ENCODE assay signal across 9 cellular contexts in the genomic region with DNA sequence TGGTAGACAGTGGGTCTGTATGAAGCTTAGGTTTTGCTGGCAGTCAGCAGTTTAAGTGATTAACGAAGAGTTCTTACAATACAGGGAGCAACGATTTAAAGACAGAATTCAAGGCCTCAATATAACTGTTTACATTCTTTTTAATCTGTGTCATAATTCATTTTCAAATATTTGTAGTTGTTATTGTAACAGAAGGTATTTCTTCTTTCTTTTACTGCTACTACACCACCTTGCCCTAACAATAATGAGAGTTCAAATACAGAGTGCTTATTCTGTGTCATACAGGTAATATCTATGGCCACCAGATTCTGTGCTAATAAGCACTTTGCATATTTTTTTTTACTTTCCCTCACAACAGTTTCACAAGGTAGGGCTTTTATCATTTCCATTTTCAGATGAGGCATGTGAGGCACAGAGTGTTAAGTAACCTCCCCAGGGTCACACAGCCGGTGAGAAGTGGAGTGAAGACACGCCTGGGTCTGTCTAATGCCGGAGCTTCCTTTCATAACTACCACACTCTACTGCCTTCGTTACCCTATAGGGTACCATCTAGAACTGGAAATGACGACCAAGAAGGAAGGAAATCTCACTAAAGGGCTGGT.
DNase-seq lines count a peak whose midpoint lies in the region; ATAC-seq and TF ChIP-seq lines count a peak whose summit lies in the region.
"Had no signal": no experiment of that assay in that cellular context is flagged by ENCODE, and none has a peak within 500 bp of the region (broad histone marks: within the 10 kb centered on the region; RNA-seq: fewer than 3 reads in every experiment).

No MANE protein-coding gene starts in this region.

- H3K27ac ChIP-seq in left lung: peak overlapping the region; percentile 48 to 67

- no peaks in the 10 kb centered on the region for H3K27me3 Mint-ChIP-seq in activated CD4-positive, alpha-beta T cell treated with anti-CD3 and anti-CD28 coated beads, Interleukin-2, amount 10 ng/mL, durations not matched to agents 7 days and 5 days

- ATAC-seq in GM21390 (IDR thresholded peaks at IDR 0.05; ENCODE audit: unreplicated experiment) (peak; percentile 81), HG03354 (IDR thresholded peaks at IDR 0.05; ENCODE audit: poor library complexity, severe bottlenecking, unreplicated experiment) (peak; percentile 62), left lung (no peak), esophagus mucosa (no peak)

- no peak overlapping the region for H3K27ac Mint-ChIP-seq in activated CD4-positive, alpha-beta T cell treated with anti-CD3 and anti-CD28 coated beads, Interleukin-2, amount 10 ng/mL, durations not matched to agents 7 days and 5 days

- POLR2A ChIA-PET in activated CD4-positive, alpha-beta T cell treated with anti-CD3 and anti-CD28 coated beads, Interleukin-2, amount 10 ng/mL, durations not matched to agents 7 days and 5 days (lab: Charles Lee): no interaction called here

- DNase-seq in EH (ENCODE audit: low read depth) (peak; percentile 40), left lung (no peak), SHP77 (lab: John Stamatoyannopoulos, UW) (no peak)
- no peak for DNase-seq in stimulated activated CD4-positive, alpha-beta T cell treated with anti-CD3 and anti-CD28 coated beads, Interleukin-2, amount 100 ng/mL, for 24 hours
- no peak for DNase-seq in activated CD4-positive, alpha-beta T cell treated with anti-CD3 and anti-CD28 coated beads, Interleukin-2, amount 10 ng/mL, durations not matched to agents 7 days and 5 days
- DNase-seq: retina had no signal

- H3K9me3 Mint-ChIP-seq in activated CD4-positive, alpha-beta T cell treated with anti-CD3 and anti-CD28 coated beads, Interleukin-2, amount 10 ng/mL, durations not matched to agents 7 days and 5 days: no peaks in the 10 kb centered on the region

- H3K36me3 Mint-ChIP-seq in activated CD4-positive, alpha-beta T cell treated with anti-CD3 and anti-CD28 coated beads, Interleukin-2, amount 10 ng/mL, durations not matched to agents 7 days and 5 days (ENCODE audit: low read depth): no peaks in the 10 kb centered on the region

- no peaks in the 10 kb centered on the region for H3K27me3 ChIP-seq in left lung

- TF ChIP-seq CTCF in left lung (IDR thresholded peaks at IDR 0.05): no peak

- peaks cover 17% of the 10 kb centered on the region for H3K4me1 Mint-ChIP-seq in activated CD4-positive, alpha-beta T cell treated with anti-CD3 and anti-CD28 coated beads, Interleukin-2, amount 10 ng/mL, durations not matched to agents 7 days and 5 days

- peaks cover 6 to 19% of the 10 kb centered on the region in 2 donors for H3K4me1 ChIP-seq in left lung

- no peak overlapping the region for H3K4me3 ChIP-seq in left lung

- intact Hi-C loops in left lung (cut with DNase I): no loop called here

- CTCF ChIA-PET in activated CD4-positive, alpha-beta T cell treated with anti-CD3 and anti-CD28 coated beads, Interleukin-2, amount 10 ng/mL, durations not matched to agents 7 days and 5 days (lab: Charles Lee): no interaction called here

- H3K9me3 ChIP-seq in left lung: no peaks in the 10 kb centered on the region

- H3K36me3 ChIP-seq in left lung: no peaks in the 10 kb centered on the region

- H3K4me3 Mint-ChIP-seq in activated CD4-positive, alpha-beta T cell treated with anti-CD3 and anti-CD28 coated beads, Interleukin-2, amount 10 ng/mL, durations not matched to agents 7 days and 5 days: no peak overlapping the region

Comparison
In these comparisons a context has a peak if more than half of its experiments do, and no peak if none do; other contexts are left out.
1. ATAC-seq: peak in GM21390 (single experiment) and HG03354 (single experiment); none in left lung (single experiment) and esophagus mucosa (single experiment).